Comparison of ENCODE assay signal across 11 cellular contexts in the genomic region with DNA sequence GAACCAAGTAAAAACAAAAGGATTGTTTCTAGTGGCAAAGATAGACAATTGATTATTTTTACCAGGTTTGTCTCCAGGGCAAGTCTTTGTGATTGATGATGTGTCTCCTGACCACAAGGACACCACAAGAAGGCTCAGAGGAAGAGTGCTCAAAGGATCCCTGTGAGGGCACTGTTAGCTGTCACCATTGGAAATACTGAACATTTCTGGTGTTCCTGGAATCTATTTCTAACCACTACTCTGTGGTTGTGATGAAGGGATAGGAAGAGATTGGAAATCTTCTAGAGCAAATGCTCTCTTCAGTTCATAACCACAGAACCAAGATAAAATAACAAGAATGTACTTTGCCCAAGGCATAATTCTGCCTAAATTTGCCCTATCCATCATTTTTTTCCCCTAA.
A peak's percentile ranks its signal among the peaks of the same experiment; 100 is the strongest.
DNase-seq lines count a peak whose midpoint lies in the region; ATAC-seq, FAIRE-seq and TF ChIP-seq lines count a peak whose summit lies in the region.
"Had no signal": no experiment of that assay in that cellular context is flagged by ENCODE, and none has a peak within 500 bp of the region (broad histone marks: within the 10 kb centered on the region; RNA-seq: fewer than 3 reads in every experiment).

No MANE protein-coding gene starts in this region.

- DNase-seq in activated CD4-positive, alpha-beta T cell treated with anti-CD3 and anti-CD28 coated beads for 48 hours = peak; percentile 20
- no peak for DNase-seq in activated CD4-positive, alpha-beta T cell treated with anti-CD3 and anti-CD28 coated beads, Interleukin-2, amount 50 U/mL, for 4 hours
- peak; percentile 43 for DNase-seq in RCC 7860 (ENCODE audit: low spot score)
- DNase-seq in cardiac fibroblast (ENCODE audit: low read depth in 2 of 2) = peak; percentile 33 to 69
- DNase-seq in stimulated activated effector memory CD8-positive, alpha-beta T cell treated with anti-CD3 and anti-CD28 coated beads, Interleukin-12 subunit alpha, Interleukin-12 subunit beta, amount 100 ng/mL, for 72 hours (ENCODE audit: low spot score in 2 of 2) = no peak
- DNase-seq: dermis blood vessel endothelial cell; NK-92 treated with Interleukin-12 subunit alpha and Interleukin-12 subunit beta, amount 100 ng/mL, for 24 hours had no signal

- no peak for FAIRE-seq in RCC 7860 (lab: Jason Lieb, UNC)

- no peak overlapping the region for H3K4me3 Mint-ChIP-seq in stimulated activated effector memory CD8-positive, alpha-beta T cell treated with anti-CD3 and anti-CD28 coated beads, Interleukin-12 subunit alpha, Interleukin-12 subunit beta, amount 100 ng/mL, for 72 hours
- H3K4me3 Mint-ChIP-seq: T-helper 1 cell treated with Interleukin-12 subunit alpha and Interleukin-12 subunit beta and Interleukin-4 antibody, amounts not matched to agents 30 μg/mL and 1 μg/mL, for 36 hours had no signal

- H3K36me3 Mint-ChIP-seq in stimulated activated effector memory CD8-positive, alpha-beta T cell treated with anti-CD3 and anti-CD28 coated beads, Interleukin-12 subunit alpha, Interleukin-12 subunit beta, amount 100 ng/mL, for 72 hours = no peaks in the 10 kb centered on the region

- H3K9me3 Mint-ChIP-seq in stimulated activated effector memory CD8-positive, alpha-beta T cell treated with anti-CD3 and anti-CD28 coated beads, Interleukin-12 subunit alpha, Interleukin-12 subunit beta, amount 100 ng/mL, for 72 hours = no peaks in the 10 kb centered on the region
- H3K9me3 Mint-ChIP-seq: T-helper 1 cell treated with Interleukin-12 subunit alpha and Interleukin-12 subunit beta and Interleukin-4 antibody, amounts not matched to agents 30 μg/mL and 1 μg/mL, for 36 hours had no signal

- TF ChIP-seq CTCF in cardiac fibroblast (IDR thresholded peaks at IDR 0.05; ENCODE audit: low read depth, low read length) = no peak

- H3K27ac Mint-ChIP-seq in stimulated activated effector memory CD8-positive, alpha-beta T cell treated with anti-CD3 and anti-CD28 coated beads, Interleukin-12 subunit alpha, Interleukin-12 subunit beta, amount 100 ng/mL, for 72 hours = peak overlapping the region; percentile 24
- H3K27ac Mint-ChIP-seq: T-helper 1 cell treated with Interleukin-12 subunit alpha and Interleukin-12 subunit beta and Interleukin-4 antibody, amounts not matched to agents 30 μg/mL and 1 μg/mL, for 36 hours had no signal

- no peak overlapping the region for H3K4me3 ChIP-seq in cardiac fibroblast (replicated peaks in 1 of 2; ENCODE audit: low read depth in 2 of 2, low read length in 2 of 2)

- ATAC-seq in stimulated activated effector memory CD8-positive, alpha-beta T cell treated with anti-CD3 and anti-CD28 coated beads, Interleukin-12 subunit alpha, Interleukin-12 subunit beta, amount 100 ng/mL, for 72 hours = peak; percentile 75
- ATAC-seq in HG02763 (IDR thresholded peaks at IDR 0.05; ENCODE audit: unreplicated experiment) (no peak), GM19324 (IDR thresholded peaks at IDR 0.05; ENCODE audit: low FRiP score, unreplicated experiment) (no peak), GM19328 (IDR thresholded peaks at IDR 0.05; ENCODE audit: unreplicated experiment) (no peak)

- H3K4me1 Mint-ChIP-seq in stimulated activated effector memory CD8-positive, alpha-beta T cell treated with anti-CD3 and anti-CD28 coated beads, Interleukin-12 subunit alpha, Interleukin-12 subunit beta, amount 100 ng/mL, for 72 hours = peaks cover 8% of the 10 kb centered on the region

Comparison
In these comparisons a context has a peak if more than half of its experiments do, and no peak if none do; other contexts are left out.
1. DNase-seq: peak in activated CD4-positive, alpha-beta T cell treated with anti-CD3 and anti-CD28 coated beads for 48 hours (single experiment), RCC 7860 (single experiment) and cardiac fibroblast (2 of 2); none in activated CD4-positive, alpha-beta T cell treated with anti-CD3 and anti-CD28 coated beads, Interleukin-2, amount 50 U/mL, for 4 hours (0 of 2) and stimulated activated effector memory CD8-positive, alpha-beta T cell treated with anti-CD3 and anti-CD28 coated beads, Interleukin-12 subunit alpha, Interleukin-12 subunit beta, amount 100 ng/mL, for 72 hours (0 of 2).